14 cellular contexts compared by ENCODE assay signal in the genomic region with DNA sequence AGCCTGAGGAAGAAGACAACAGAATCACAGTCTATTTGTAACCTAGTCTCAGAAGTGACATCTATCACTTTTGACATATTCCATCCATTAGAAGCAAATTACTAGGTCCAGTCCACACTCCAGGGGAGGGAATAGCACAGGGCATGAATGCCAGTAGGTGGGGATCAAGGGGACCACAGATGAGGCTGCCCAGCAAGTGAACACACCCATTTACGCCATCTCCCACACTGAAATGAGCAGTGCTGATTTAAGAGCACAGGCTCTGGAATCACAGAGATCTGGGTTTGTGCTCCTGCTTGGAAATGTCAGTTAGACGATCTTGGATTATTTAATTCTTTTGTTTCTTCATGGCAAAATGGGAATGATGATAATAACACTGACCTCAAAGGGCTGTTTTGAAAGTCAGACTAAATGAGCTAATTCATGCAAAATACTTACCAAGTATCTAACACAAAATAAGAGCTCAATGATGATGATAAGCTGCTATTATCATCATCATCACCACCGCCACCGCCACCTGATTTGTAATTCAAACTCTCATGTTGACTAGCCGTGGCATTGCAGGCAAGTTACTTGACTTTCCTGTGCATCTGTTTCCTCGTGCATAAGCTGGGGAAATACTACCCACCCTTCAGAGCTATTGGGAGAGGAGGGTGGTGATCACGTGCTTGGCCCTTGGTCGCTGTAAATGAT.
DNase-seq lines count a peak whose midpoint lies in the region; ATAC-seq, FAIRE-seq and TF ChIP-seq lines count a peak whose summit lies in the region.
"Had no signal": no experiment of that assay in that cellular context is flagged by ENCODE, and none has a peak within 500 bp of the region (broad histone marks: within the 10 kb centered on the region; RNA-seq: fewer than 3 reads in every experiment).

No MANE protein-coding gene starts in this region.

- H3K27me3 Mint-ChIP-seq in stimulated activated naive CD8-positive, alpha-beta T cell treated with anti-CD3 and anti-CD28 coated beads, Interleukin-15, amount 100 ng/mL, for 72 hours, result no peaks in the 10 kb centered on the region

- intact Hi-C loops in OCI-LY7 (cut with micrococcal nuclease; ENCODE audit: unreplicated experiment), result no loop called here
- intact Hi-C loops in K562 (cut with micrococcal nuclease), result no loop called here

- CTCF ChIA-PET in OCI-LY7 (lab: Charles Lee; ENCODE audit: unreplicated experiment) (no interaction called here), K562 (lab: Yijun Ruan, JAX; ENCODE audit: low intra/inter-chr PET ratio) (interaction anchor here (1.2 kb wide), 1 partner anchor 168 kb away, joined by 4 read pairs; no protein-coding TSS in a partner anchor)

- TF ChIP-seq RAD21 in K562 (CRISPR knock-in tag; conservative IDR thresholded peaks at IDR 0.05 in 1 of 2, IDR thresholded peaks at IDR 0.05 in 1 of 2), result no peak

- H3K4me3 Mint-ChIP-seq in stimulated activated naive CD8-positive, alpha-beta T cell treated with anti-CD3 and anti-CD28 coated beads, Interleukin-15, amount 100 ng/mL, for 72 hours, result no peak overlapping the region

- H3K9ac ChIP-seq in K562 (ENCODE audit: insufficient read depth in 1 of 2, low read depth in 2 of 2, low read length in 2 of 2), result no peak overlapping the region

- FAIRE-seq in K562 (lab: Jason Lieb, UNC), result no peak

- WGBS in K562 (ENCODE audit: insufficient coverage, low coverage, missing lambda C conversion rate), result 38% methylated on average over 8 of the region's 8 CpGs

- no peaks in the 10 kb centered on the region for H3K4me1 ChIP-seq in OCI-LY7 (ENCODE audit: insufficient read depth, low read length, poor library complexity, severe bottlenecking)
- H3K4me1 ChIP-seq in K562 (replicated peaks in 1 of 2; ENCODE audit: control insufficient read depth in 2 of 2, insufficient read depth in 2 of 2, low read length in 2 of 2), result no peaks in the 10 kb centered on the region

- H3K36me3 ChIP-seq in OCI-LY7 (ENCODE audit: insufficient read depth, low read length), result peaks cover 6% of the 10 kb centered on the region
- no peaks in the 10 kb centered on the region for H3K36me3 ChIP-seq in K562 (ENCODE audit: control insufficient read depth, insufficient read depth, low read length)

- H4K20me1 ChIP-seq in OCI-LY7 (ENCODE audit: insufficient read depth, low read length), result no peaks in the 10 kb centered on the region
- no peaks in the 10 kb centered on the region for H4K20me1 ChIP-seq in K562 (replicated peaks; ENCODE audit: control insufficient read depth, insufficient read depth, low read length)

- H3K4me1 Mint-ChIP-seq in stimulated activated naive CD8-positive, alpha-beta T cell treated with anti-CD3 and anti-CD28 coated beads, Interleukin-15, amount 100 ng/mL, for 72 hours, result peaks cover 18% of the 10 kb centered on the region

- POLR2A ChIA-PET in OCI-LY7 (lab: Charles Lee), result interaction anchor here (0.7 to 1.2 kb wide), 4 partner anchors 9 to 914 kb away, joined by 3 read pairs; no protein-coding TSS in a partner anchor
- POLR2A ChIA-PET in K562 (lab: Yijun Ruan, JAX), result interaction anchor here (1.8 kb wide), 1 partner anchor 9 kb away, joined by 6 read pairs; no protein-coding TSS in a partner anchor

- H3K9me1 ChIP-seq in K562 (ENCODE audit: control insufficient read depth, insufficient read depth, low read length), result no peaks in the 10 kb centered on the region

- no peak for TF ChIP-seq POLR2A in K562 (conservative IDR thresholded peaks at IDR 0.05)

- peak overlapping the region; percentile 9 to 64 for H3K27ac Mint-ChIP-seq in stimulated activated naive CD8-positive, alpha-beta T cell treated with anti-CD3 and anti-CD28 coated beads, Interleukin-15, amount 100 ng/mL, for 72 hours

- TF ChIP-seq CTCF in OCI-LY7 (conservative IDR thresholded peaks at IDR 0.05; ENCODE audit: low read length) (no peak), K562 (IDR thresholded peaks at IDR 0.05 in 2 of 3, conservative IDR thresholded peaks at IDR 0.05 in 1 of 3; ENCODE audit: insufficient read depth in 2 of 3, low read depth in 1 of 3, low read length in 3 of 3) (no peak)

- ATAC-seq in K562 (no peak), GM18867 (IDR thresholded peaks at IDR 0.05; ENCODE audit: unreplicated experiment) (no peak), GM21360 (IDR thresholded peaks at IDR 0.05; ENCODE audit: unreplicated experiment) (no peak), HG02938 (IDR thresholded peaks at IDR 0.05; ENCODE audit: unreplicated experiment) (no peak)
- no peak for ATAC-seq in stimulated activated naive CD8-positive, alpha-beta T cell treated with anti-CD3 and anti-CD28 coated beads, Interleukin-15, amount 100 ng/mL, for 72 hours

- H2AFZ ChIP-seq in OCI-LY7 (ENCODE audit: low read length) (no peak overlapping the region), K562 (ENCODE audit: low read depth, low read length) (no peak overlapping the region)

- no peak overlapping the region for H3K4me2 ChIP-seq in OCI-LY7 (ENCODE audit: low read length)
- no peak overlapping the region for H3K4me2 ChIP-seq in K562 (ENCODE audit: insufficient read depth, low read length)

- in situ Hi-C loops in K562 (cut with MboI), result no loop called here

- no peaks in the 10 kb centered on the region for H3K9me2 ChIP-seq in OCI-LY7 (ENCODE audit: insufficient read depth, low read length)

- H3K79me2 ChIP-seq in OCI-LY7 (ENCODE audit: insufficient read depth, low read depth, low read length) (no peaks in the 10 kb centered on the region), K562 (ENCODE audit: control insufficient read depth, insufficient read depth, low read length) (no peaks in the 10 kb centered on the region)

- BruUV-seq in OCI-LY7 (replicated peaks; lab: Mats Ljungman, UMichigan), result TSS peak; percentile 17
- BruUV-seq in K562 (replicated peaks; lab: Mats Ljungman, UMichigan), result no TSS peak

- H3K9me3 ChIP-seq in OCI-LY7 (ENCODE audit: low read length) (no peaks in the 10 kb centered on the region), K562 (replicated peaks; ENCODE audit: control insufficient read depth, insufficient read depth, low read depth, low read length) (no peaks in the 10 kb centered on the region)
- H3K9me3 ChIP-seq: right atrium auricular region had no signal

- DNase-seq in stimulated activated CD4-positive, alpha-beta T cell treated with anti-CD3 and anti-CD28 coated beads, Interleukin-1b, Interleukin-23, amount 100 ng/mL, for 48 hours, result peak; percentile 45
- DNase-seq in stimulated activated CD4-positive, alpha-beta T cell treated with anti-CD3 and anti-CD28 coated beads, Interleukin-12 subunit alpha, Interleukin-12 subunit beta, amount 100 ng/mL, for 4 hours, result no peak
- DNase-seq in OCI-LY7 (ENCODE audit: low spot score) (no peak), K562 (ENCODE audit: extremely low read depth in 1 of 4, low spot score in 3 of 4) (no peak)
- no peak for DNase-seq in stimulated activated naive CD8-positive, alpha-beta T cell treated with anti-CD3 and anti-CD28 coated beads, Interleukin-15, amount 100 ng/mL, for 72 hours
- DNase-seq: H7; kidney glomerular epithelial cell; NCI-H2081; NK-92 treated with Interleukin-12 subunit alpha and Interleukin-12 subunit beta, amount 100 ng/mL, for 24 hours; stimulated activated CD4-positive, alpha-beta T cell treated with anti-CD3 and anti-CD28 coated beads, Interleukin-4, amount 100 ng/mL, for 4 hours had no signal

- no peaks in the 10 kb centered on the region for H3K9me3 Mint-ChIP-seq in stimulated activated naive CD8-positive, alpha-beta T cell treated with anti-CD3 and anti-CD28 coated beads, Interleukin-15, amount 100 ng/mL, for 72 hours

- no peak overlapping the region for H3K27ac ChIP-seq in OCI-LY7 (ENCODE audit: low read depth, low read length, poor library complexity, severe bottlenecking)
- no peak overlapping the region for H3K27ac ChIP-seq in K562 (ENCODE audit: extremely low read depth, low read depth, low read length)
- H3K27ac ChIP-seq: right atrium auricular region had no signal

- no peak overlapping the region for H3K4me3 ChIP-seq in OCI-LY7 (ENCODE audit: low read depth, low read length, poor library complexity, severe bottlenecking)
- no peak overlapping the region for H3K4me3 ChIP-seq in K562
- H3K4me3 ChIP-seq: right atrium auricular region had no signal

- TF ChIP-seq EP300 in K562 (IDR thresholded peaks at IDR 0.05; ENCODE audit: low read length), result no peak

- 0 out of 5 replicates have a peak, but pooled peaks cover 0 to under 1% of the 10 kb centered on the region in 2 experiments for H3K27me3 ChIP-seq in K562 (ENCODE audit: control insufficient read depth in 2 of 2, insufficient read depth in 2 of 2, low read length in 2 of 2)
- H3K27me3 ChIP-seq: right atrium auricular region had no signal

TF ChIP-seq in K562, 482 proteins besides CTCF, POLR2A, EP300 and RAD21:
- TF ChIP-seq ASH1L (IDR thresholded peaks at IDR 0.05; ENCODE audit: borderline replicate concordance, low read depth, partially characterized antibody) (no peak), RBM39 (optimal IDR thresholded peaks at IDR 0.05; ENCODE audit: low read depth, low read length) (peak; percentile 39), BHLHE40 (IDR thresholded peaks at IDR 0.05; ENCODE audit: low read length) (0 out of 2 replicates have a peak, but pooled peaks have one; percentile 24), NFIX (CRISPR knock-in tag; IDR thresholded peaks at IDR 0.05; ENCODE audit: low read depth) (no peak), RBM22 (IDR thresholded peaks at IDR 0.05; ENCODE audit: low read depth, low read length, poor library complexity, severe bottlenecking) (no peak), MEIS2 (IDR thresholded peaks at IDR 0.05; ENCODE audit: partially characterized antibody) (peak; percentile 25), PHF21A (IDR thresholded peaks at IDR 0.05; ENCODE audit: borderline replicate concordance, low read depth) (no peak), EWSR1 (IDR thresholded peaks at IDR 0.05; ENCODE audit: borderline replicate concordance, low read depth, partially characterized antibody) (no peak), ZNF239 (CRISPR knock-in tag; IDR thresholded peaks at IDR 0.05) (no peak), JUND (IDR thresholded peaks at IDR 0.05; ENCODE audit: borderline replicate concordance, low read depth, low read length) (no peak), JUND (tag; IDR thresholded peaks at IDR 0.05; ENCODE audit: borderline replicate concordance, low read depth, low read length) (no peak)
- TF ChIP-seq, protein P1, sequence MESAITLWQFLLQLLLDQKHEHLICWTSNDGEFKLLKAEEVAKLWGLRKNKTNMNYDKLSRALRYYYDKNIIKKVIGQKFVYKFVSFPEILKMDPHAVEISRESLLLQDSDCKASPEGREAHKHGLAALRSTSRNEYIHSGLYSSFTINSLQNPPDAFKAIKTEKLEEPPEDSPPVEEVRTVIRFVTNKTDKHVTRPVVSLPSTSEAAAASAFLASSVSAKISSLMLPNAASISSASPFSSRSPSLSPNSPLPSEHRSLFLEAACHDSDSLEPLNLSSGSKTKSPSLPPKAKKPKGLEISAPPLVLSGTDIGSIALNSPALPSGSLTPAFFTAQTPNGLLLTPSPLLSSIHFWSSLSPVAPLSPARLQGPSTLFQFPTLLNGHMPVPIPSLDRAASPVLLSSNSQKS (CRISPR knock-in tag; IDR thresholded peaks at IDR 0.05), result no peak
